In genomic region chr2:14125561-14125960, GRCh38 we compare ENCODE assay signal across 24 cellular contexts.
"Had no signal": no experiment of that assay in that cellular context is flagged by ENCODE, and none has a peak within 500 bp of the region (broad histone marks: within the 10 kb centered on the region; RNA-seq: fewer than 3 reads in every experiment).

No MANE protein-coding gene starts in this region.

- H3K9me3 ChIP-seq: breast epithelium, Peyer's patch, SJCRH30 had no signal

- H3K27ac Mint-ChIP-seq: activated CD8-positive, alpha-beta memory T cell treated with anti-CD3 and anti-CD28 coated beads, Interleukin-2, amount 10 ng/mL, durations not matched to agents 7 days and 5 days; activated naive CD4-positive, alpha-beta T cell treated with anti-CD3 and anti-CD28 coated beads, Interleukin-2, amount 50 U/mL, for 24 hours; activated T-cell treated with anti-CD3 and anti-CD28 coated beads, Interleukin-2, amount 50 U/mL, for 24 hours; activated T-helper 1 cell treated with anti-CD3 and anti-CD28 coated beads, Interleukin-12 subunit alpha, Interleukin-12 subunit beta, Interleukin-2, Interleukin-4 antibody, amounts not matched to agents 30 ng/mL and 10 ng/mL and 1 ng/mL, durations not matched to agents 14 hours and 24 hours and 36 hours; T-helper 1 cell treated with Interleukin-12 subunit alpha and Interleukin-12 subunit beta and Interleukin-4 antibody, amounts not matched to agents 30 μg/mL and 1 μg/mL, for 36 hours had no signal

- H3K27me3 ChIP-seq: breast epithelium, Peyer's patch, SJCRH30 had no signal

- H3K4me1 ChIP-seq: breast epithelium, Peyer's patch, SJCRH30 had no signal

- H3K27me3 Mint-ChIP-seq: activated CD8-positive, alpha-beta memory T cell treated with anti-CD3 and anti-CD28 coated beads, Interleukin-2, amount 10 ng/mL, durations not matched to agents 7 days and 5 days; activated naive CD4-positive, alpha-beta T cell treated with anti-CD3 and anti-CD28 coated beads, Interleukin-2, amount 50 U/mL, for 24 hours; activated T-cell treated with anti-CD3 and anti-CD28 coated beads, Interleukin-2, amount 50 U/mL, for 24 hours had no signal

- H3K27ac ChIP-seq: breast epithelium, Peyer's patch, RWPE1, SJCRH30 had no signal

- H3K36me3 Mint-ChIP-seq: activated CD8-positive, alpha-beta memory T cell treated with anti-CD3 and anti-CD28 coated beads, Interleukin-2, amount 10 ng/mL, durations not matched to agents 7 days and 5 days; activated naive CD4-positive, alpha-beta T cell treated with anti-CD3 and anti-CD28 coated beads, Interleukin-2, amount 50 U/mL, for 24 hours had no signal

- H3K4me1 Mint-ChIP-seq: activated CD8-positive, alpha-beta memory T cell treated with anti-CD3 and anti-CD28 coated beads, Interleukin-2, amount 10 ng/mL, durations not matched to agents 7 days and 5 days; activated naive CD4-positive, alpha-beta T cell treated with anti-CD3 and anti-CD28 coated beads, Interleukin-2, amount 50 U/mL, for 24 hours had no signal

- H3K9me3 Mint-ChIP-seq: activated T-helper 1 cell treated with anti-CD3 and anti-CD28 coated beads, Interleukin-12 subunit alpha, Interleukin-12 subunit beta, Interleukin-2, Interleukin-4 antibody, amounts not matched to agents 30 ng/mL and 10 ng/mL and 1 ng/mL, durations not matched to agents 14 hours and 24 hours and 36 hours had no signal

- DNase-seq: activated CD4-positive, alpha-beta T cell treated with anti-CD3 and anti-CD28 coated beads for 4 hours; activated CD4-positive, alpha-beta T cell treated with anti-CD3 and anti-CD28 coated beads, Interleukin-2, amount 50 U/mL, for 4 hours; activated CD8-positive, alpha-beta memory T cell treated with anti-CD3 and anti-CD28 coated beads, Interleukin-2, amount 10 ng/mL, durations not matched to agents 7 days and 5 days; activated effector memory CD4-positive, alpha-beta T cell treated with Interleukin-2 at 50 U/mL for 16 hours; activated naive CD4-positive, alpha-beta T cell; activated T-cell treated with anti-CD3 and anti-CD28 coated beads, Interleukin-2, amount 50 U/mL, for 24 hours; aorta; caudate nucleus; NCI-H1105 treated with DMSO at 0.1 percent for 48 hours; NCI-H1436 treated with DMSO at 0.1 percent for 48 hours; NCI-H187 treated with DMSO at 0.1 percent for 48 hours; NCI-H2171; NCI-H2227 treated with DMSO at 0.1 percent for 48 hours; NCI-H446 treated with DMSO at 0.1 percent for 48 hours; NCI-H524 treated with DMSO at 0.1 percent for 48 hours; Peyer's patch; Right ventricle myocardium superior had no signal

- H3K4me3 ChIP-seq: breast epithelium, Peyer's patch, SJCRH30 had no signal

- H3K4me3 Mint-ChIP-seq: activated CD8-positive, alpha-beta memory T cell treated with anti-CD3 and anti-CD28 coated beads, Interleukin-2, amount 10 ng/mL, durations not matched to agents 7 days and 5 days; activated naive CD4-positive, alpha-beta T cell treated with anti-CD3 and anti-CD28 coated beads, Interleukin-2, amount 50 U/mL, for 24 hours; activated T-cell treated with anti-CD3 and anti-CD28 coated beads, Interleukin-2, amount 50 U/mL, for 24 hours; activated T-helper 1 cell treated with anti-CD3 and anti-CD28 coated beads, Interleukin-12 subunit alpha, Interleukin-12 subunit beta, Interleukin-2, Interleukin-4 antibody, amounts not matched to agents 30 ng/mL and 10 ng/mL and 1 ng/mL, durations not matched to agents 14 hours and 24 hours and 36 hours; T-helper 1 cell treated with Interleukin-12 subunit alpha and Interleukin-12 subunit beta and Interleukin-4 antibody, amounts not matched to agents 30 μg/mL and 1 μg/mL, for 36 hours had no signal

- ATAC-seq: activated CD4-positive, CD25-positive, alpha-beta regulatory T cell treated with anti-CD3 and anti-CD28 coated beads, Interleukin-2, amount 50 U/mL, for 24 hours; activated CD8-positive, alpha-beta memory T cell treated with anti-CD3 and anti-CD28 coated beads, Interleukin-2, amount 10 ng/mL, durations not matched to agents 7 days and 5 days had no signal

- H3K36me3 ChIP-seq: breast epithelium, Peyer's patch, SJCRH30 had no signal
